In genomic region chr3:194166682-194167479, GRCh38 we compare ENCODE assay signal across 1 cellular context.
TF ChIP-seq lines count a peak whose summit lies in the region.

No MANE protein-coding gene starts in this region.

TF ChIP-seq in HepG2, 621 proteins besides CTCF, POLR2A, EP300 and RAD21 (continued from another document):
- TF ChIP-seq ZNF18 (CRISPR knock-in tag; IDR thresholded peaks at IDR 0.05; ENCODE audit: insufficient replicate concordance) = no peak
- no peak for TF ChIP-seq NFIC (IDR thresholded peaks at IDR 0.05; ENCODE audit: low read length)
- no peak for TF ChIP-seq ZNF546 (CRISPR knock-in tag; conservative IDR thresholded peaks at IDR 0.05)
- no peak for TF ChIP-seq ZNF598 (CRISPR knock-in tag; IDR thresholded peaks at IDR 0.05; ENCODE audit: borderline replicate concordance)
- no peak for TF ChIP-seq MED8 (CRISPR knock-in tag; IDR thresholded peaks at IDR 0.05; ENCODE audit: insufficient replicate concordance)
